ENCODE assay signal across 12 cellular contexts in the genomic region with DNA sequence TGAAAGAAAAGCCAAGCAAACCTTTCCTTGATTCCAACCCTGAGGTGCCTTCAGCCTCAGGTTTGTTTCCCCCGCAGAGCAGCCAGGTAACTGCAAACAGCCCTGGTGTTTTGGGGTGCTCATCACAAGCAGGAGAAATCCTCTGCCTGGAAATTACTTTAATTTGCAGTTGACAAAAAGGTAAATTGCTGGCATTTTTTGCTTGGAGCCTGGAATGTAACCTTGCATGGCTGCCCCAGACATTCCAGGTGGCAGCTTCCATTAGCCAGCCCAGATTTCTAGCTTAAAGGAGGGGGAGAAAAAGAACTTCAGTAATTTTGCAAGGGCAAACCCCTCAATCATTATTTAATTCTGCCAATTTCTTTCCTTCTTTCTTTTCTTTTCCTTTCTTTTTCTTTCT.
"Had no signal": no experiment of that assay in that cellular context is flagged by ENCODE, and none has a peak within 500 bp of the region (broad histone marks: within the 10 kb centered on the region; RNA-seq: fewer than 3 reads in every experiment).

No MANE protein-coding gene starts in this region.

- H3K27ac ChIP-seq: ascending aorta, cardiac muscle cell, colonic mucosa, pancreas had no signal

- DNase-seq: activated CD8-positive, alpha-beta memory T cell treated with anti-CD3 and anti-CD28 coated beads, Interleukin-2, amount 50 U/mL, for 4 hours; activated CD8-positive, alpha-beta T cell treated with anti-CD3 and anti-CD28 coated beads for 36 hours; activated gamma-delta T cell treated with Interleukin-2 at 50 U/mL for 16 hours; activated T-cell treated with anti-CD3 and anti-CD28 coated beads, Interleukin-2, amount 50 U/mL, for 72 hours; colonic mucosa; immature natural killer cell; left colon; pancreas; right cardiac atrium had no signal

- H3K9me3 ChIP-seq: ascending aorta, colonic mucosa, pancreas had no signal

- H3K4me3 Mint-ChIP-seq: activated CD8-positive, alpha-beta T cell treated with anti-CD3 and anti-CD28 coated beads for 36 hours; activated T-cell treated with anti-CD3 and anti-CD28 coated beads, Interleukin-2, amount 50 U/mL, for 72 hours; immature natural killer cell had no signal

- H3K27ac Mint-ChIP-seq: activated CD8-positive, alpha-beta T cell treated with anti-CD3 and anti-CD28 coated beads for 36 hours; activated T-cell treated with anti-CD3 and anti-CD28 coated beads, Interleukin-2, amount 50 U/mL, for 72 hours; immature natural killer cell had no signal

- H3K4me3 ChIP-seq: ascending aorta, cardiac muscle cell, colonic mucosa, pancreas, smooth muscle cell had no signal

- H3K4me1 Mint-ChIP-seq: immature natural killer cell had no signal

- H3K9me3 Mint-ChIP-seq: activated CD8-positive, alpha-beta T cell treated with anti-CD3 and anti-CD28 coated beads for 36 hours; activated T-cell treated with anti-CD3 and anti-CD28 coated beads, Interleukin-2, amount 50 U/mL, for 72 hours; immature natural killer cell had no signal

- H3K36me3 ChIP-seq: ascending aorta, cardiac muscle cell, colonic mucosa, pancreas had no signal

- ATAC-seq: activated CD8-positive, alpha-beta T cell treated with anti-CD3 and anti-CD28 coated beads for 36 hours; activated T-cell treated with anti-CD3 and anti-CD28 coated beads, Interleukin-2, amount 50 U/mL, for 72 hours; left colon; pancreas; right cardiac atrium had no signal

- H3K4me1 ChIP-seq: colonic mucosa, pancreas had no signal

- H3K27me3 ChIP-seq: ascending aorta, cardiac muscle cell, colonic mucosa, pancreas had no signal

- H3K4me2 ChIP-seq: smooth muscle cell had no signal

- H3K27me3 Mint-ChIP-seq: activated CD8-positive, alpha-beta T cell treated with anti-CD3 and anti-CD28 coated beads for 36 hours had no signal

- H3K36me3 Mint-ChIP-seq: immature natural killer cell had no signal
